In the genomic region with DNA sequence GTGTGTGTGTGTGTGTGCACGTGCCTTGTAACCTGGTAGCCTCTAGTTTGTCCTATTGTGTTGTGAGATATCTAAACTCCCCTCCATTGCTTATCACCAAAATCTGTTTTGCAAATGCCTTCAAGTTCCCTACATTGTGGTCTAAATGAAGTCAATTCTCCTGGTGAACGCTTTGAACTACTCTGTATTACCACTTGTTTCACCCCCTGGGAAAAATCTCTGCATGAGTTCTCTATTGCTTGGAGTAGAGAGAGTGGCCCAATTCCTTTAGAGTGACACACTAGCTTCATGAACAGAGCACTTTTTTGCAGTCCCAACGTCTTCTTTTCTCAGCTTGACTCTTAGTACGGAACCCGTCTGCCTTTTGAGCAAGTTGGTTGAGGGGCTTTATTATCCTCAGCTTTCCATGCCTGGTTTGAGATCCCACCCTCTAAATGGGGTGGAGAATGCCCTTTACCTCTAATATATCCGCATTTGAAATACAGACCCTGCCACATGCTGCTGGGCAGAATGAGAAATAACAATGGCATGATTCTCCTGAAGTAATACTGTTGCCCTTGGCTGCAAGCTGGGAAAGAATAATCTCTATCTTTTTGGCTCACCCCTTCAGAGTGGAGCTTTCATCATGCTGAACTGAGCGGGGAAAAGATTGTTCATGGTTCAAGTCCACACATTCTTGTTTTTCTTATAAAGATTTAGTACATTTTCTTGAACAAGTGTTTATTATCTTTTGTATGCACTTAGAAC, we compare ENCODE assay signal across 22 cellular contexts.
DNase-seq lines count a peak whose midpoint lies in the region; ATAC-seq, FAIRE-seq and TF ChIP-seq lines count a peak whose summit lies in the region.
"Had no signal": no experiment of that assay in that cellular context is flagged by ENCODE, and none has a peak within 500 bp of the region (broad histone marks: within the 10 kb centered on the region; RNA-seq: fewer than 3 reads in every experiment).

No MANE protein-coding gene starts in this region.

- peak; percentile 91 for ATAC-seq in WTC11
- ATAC-seq in naive thymus-derived CD4-positive, alpha-beta T cell = no peak
- ATAC-seq: activated CD8-positive, alpha-beta T cell treated with anti-CD3 and anti-CD28 coated beads for 36 hours; naive thymus-derived CD8-positive, alpha-beta T cell; stimulated activated effector memory CD8-positive, alpha-beta T cell treated with anti-CD3 and anti-CD28 coated beads, Interleukin-12 subunit alpha, Interleukin-12 subunit beta, amount 100 ng/mL, for 72 hours had no signal

- no peaks in the 10 kb centered on the region for H3K79me2 ChIP-seq in SK-N-SH (ENCODE audit: insufficient read depth)

- no peaks in the 10 kb centered on the region for H3K27me3 ChIP-seq in neuron (ENCODE audit: insufficient read depth, low read length)
- H3K27me3 ChIP-seq in naive thymus-derived CD4-positive, alpha-beta T cell (ENCODE audit: control insufficient read depth in 2 of 2, insufficient read depth in 2 of 2, low read length in 2 of 2) = no peaks in the 10 kb centered on the region
- no peaks in the 10 kb centered on the region for H3K27me3 ChIP-seq in SK-N-SH (ENCODE audit: insufficient read depth)
- H3K27me3 ChIP-seq: sigmoid colon, thyroid gland had no signal

- peaks cover 3% of the 10 kb centered on the region; the same call in 1 of the 2 replicates for H3K36me3 Mint-ChIP-seq in WTC11
- no peaks in the 10 kb centered on the region for H3K36me3 Mint-ChIP-seq in naive thymus-derived CD4-positive, alpha-beta T cell
- H3K36me3 Mint-ChIP-seq: CD4-positive, alpha-beta memory T cell; memory B cell; stimulated activated effector memory CD8-positive, alpha-beta T cell treated with anti-CD3 and anti-CD28 coated beads, Interleukin-12 subunit alpha, Interleukin-12 subunit beta, amount 100 ng/mL, for 72 hours had no signal

- no peak for DNase-seq in H54 (ENCODE audit: insufficient read length, low spot score)
- no peak for DNase-seq in WTC11 (ENCODE audit: low spot score)
- DNase-seq in fibroblast of pulmonary artery (ENCODE audit: low read depth) = peak; percentile 32
- no peak for DNase-seq in naive thymus-derived CD4-positive, alpha-beta T cell
- no peak for DNase-seq in SK-N-SH
- no peak for DNase-seq in D721Med (ENCODE audit: insufficient read length, low spot score)
- no peak for DNase-seq in NCI-H187 (lab: John Stamatoyannopoulos, UW)
- DNase-seq: activated CD8-positive, alpha-beta T cell treated with anti-CD3 and anti-CD28 coated beads for 36 hours; CD4-positive, alpha-beta memory T cell; naive thymus-derived CD8-positive, alpha-beta T cell; NCI-H1417; NCI-H524 treated with DMSO at 0.1 percent for 48 hours; sigmoid colon; T1000; thyroid gland had no signal

- no peaks in the 10 kb centered on the region for H4K20me1 ChIP-seq in SK-N-SH (ENCODE audit: insufficient read depth)

- no peak for TF ChIP-seq POLR2A in H54 (IDR thresholded peaks at IDR 0.05; ENCODE audit: low read depth, low read length)

- FAIRE-seq in H54 (lab: Jason Lieb, UNC) = peak; percentile 30
- FAIRE-seq in D721Med (lab: Jason Lieb, UNC) = no peak
- FAIRE-seq: GM12891, GM19239 had no signal

- H3K4me1 ChIP-seq in neuron (ENCODE audit: insufficient read depth, low read length) (peaks cover 10% of the 10 kb centered on the region), SK-N-SH (ENCODE audit: control insufficient read depth in 1 of 2, insufficient read depth in 2 of 2, low read depth in 1 of 2, low read length in 1 of 2) (peaks cover 0 to 4% of the 10 kb centered on the region in 2 experiments; a peak in 1 of 4 replicates)
- H3K4me1 ChIP-seq in naive thymus-derived CD4-positive, alpha-beta T cell (ENCODE audit: control insufficient read depth in 2 of 2, insufficient read depth in 2 of 2, low read length in 2 of 2) = no peaks in the 10 kb centered on the region
- H3K4me1 ChIP-seq: HAP-1, sigmoid colon, thyroid gland had no signal

- TF ChIP-seq CTCF in WTC11 (IDR thresholded peaks at IDR 0.05) (no peak), fibroblast of pulmonary artery (IDR thresholded peaks at IDR 0.05; ENCODE audit: low read length, missing control alignments) (no peak), SK-N-SH (IDR thresholded peaks at IDR 0.05) (no peak), D721Med (IDR thresholded peaks at IDR 0.05; ENCODE audit: insufficient read depth, missing control alignments) (no peak)

- intact Hi-C loops in naive thymus-derived CD4-positive, alpha-beta T cell (cut with micrococcal nuclease) = no loop called here

- H3F3A ChIP-seq in SK-N-SH (replicated peaks; ENCODE audit: insufficient read depth) = peaks cover 8% of the 10 kb centered on the region

- H3K4me3 ChIP-seq in fibroblast of pulmonary artery (replicated peaks; ENCODE audit: low read depth, low read length) = no peak overlapping the region
- H3K4me3 ChIP-seq in neuron (ENCODE audit: low read length) = no peak overlapping the region
- H3K4me3 ChIP-seq in naive thymus-derived CD4-positive, alpha-beta T cell (ENCODE audit: low read length) = no peak overlapping the region
- no peak overlapping the region for H3K4me3 ChIP-seq in SK-N-SH (ENCODE audit: low read depth in 2 of 2, low read length in 1 of 2)
- H3K4me3 ChIP-seq: HAP-1, sigmoid colon, thyroid gland had no signal

- H3K4me3 Mint-ChIP-seq in WTC11 = peak overlapping the region; percentile 15
- H3K4me3 Mint-ChIP-seq in naive thymus-derived CD4-positive, alpha-beta T cell = no peak overlapping the region
- H3K4me3 Mint-ChIP-seq: activated CD8-positive, alpha-beta T cell treated with anti-CD3 and anti-CD28 coated beads for 36 hours; CD4-positive, alpha-beta memory T cell; memory B cell; stimulated activated effector memory CD8-positive, alpha-beta T cell treated with anti-CD3 and anti-CD28 coated beads, Interleukin-12 subunit alpha, Interleukin-12 subunit beta, amount 100 ng/mL, for 72 hours had no signal

- H3K27ac ChIP-seq in naive thymus-derived CD4-positive, alpha-beta T cell (ENCODE audit: low read depth, low read length) = no peak overlapping the region
- no peak overlapping the region for H3K27ac ChIP-seq in SK-N-SH (ENCODE audit: low read depth in 2 of 2, low read length in 1 of 2)
- H3K27ac ChIP-seq: RWPE1, sigmoid colon, thyroid gland had no signal

- 87% methylated on average over 7 of the region's 7 CpGs for WGBS in SK-N-SH (ENCODE audit: low lambda C conversion rate)

- H2AFZ ChIP-seq in neuron (ENCODE audit: low read depth, low read length) (peak overlapping the region; percentile 41), SK-N-SH (ENCODE audit: low read depth) (no peak overlapping the region)

- peak overlapping the region; percentile 87 for H3K27ac Mint-ChIP-seq in WTC11
- no peak overlapping the region for H3K27ac Mint-ChIP-seq in naive thymus-derived CD4-positive, alpha-beta T cell
- H3K27ac Mint-ChIP-seq: activated CD8-positive, alpha-beta T cell treated with anti-CD3 and anti-CD28 coated beads for 36 hours; CD4-positive, alpha-beta memory T cell; memory B cell; naive thymus-derived CD8-positive, alpha-beta T cell; stimulated activated effector memory CD8-positive, alpha-beta T cell treated with anti-CD3 and anti-CD28 coated beads, Interleukin-12 subunit alpha, Interleukin-12 subunit beta, amount 100 ng/mL, for 72 hours had no signal

- H3K36me3 ChIP-seq in neuron (ENCODE audit: insufficient read depth, low read length) (no peaks in the 10 kb centered on the region), SK-N-SH (replicated peaks in 1 of 2; ENCODE audit: control insufficient read depth in 1 of 2, insufficient read depth in 2 of 2, low read length in 1 of 2) (peaks cover 0 to 4% of the 10 kb centered on the region in 2 experiments)
- no peaks in the 10 kb centered on the region for H3K36me3 ChIP-seq in naive thymus-derived CD4-positive, alpha-beta T cell (ENCODE audit: control insufficient read depth in 2 of 3, insufficient read depth in 3 of 3, low read length in 3 of 3)
- H3K36me3 ChIP-seq: HAP-1, sigmoid colon, thyroid gland had no signal

- H3K9me3 Mint-ChIP-seq in WTC11 = peaks cover 15% of the 10 kb centered on the region; the same call in 1 of the 2 replicates
- peaks cover 0 to 15% (median 8%) of the 10 kb centered on the region in 11 donors for H3K9me3 Mint-ChIP-seq in naive thymus-derived CD4-positive, alpha-beta T cell

- H3K4me1 Mint-ChIP-seq in WTC11 = peaks cover 35% of the 10 kb centered on the region
- no peaks in the 10 kb centered on the region for H3K4me1 Mint-ChIP-seq in naive thymus-derived CD4-positive, alpha-beta T cell
- H3K4me1 Mint-ChIP-seq: CD4-positive, alpha-beta memory T cell; memory B cell; naive thymus-derived CD8-positive, alpha-beta T cell; stimulated activated effector memory CD8-positive, alpha-beta T cell treated with anti-CD3 and anti-CD28 coated beads, Interleukin-12 subunit alpha, Interleukin-12 subunit beta, amount 100 ng/mL, for 72 hours had no signal

- POLR2A ChIA-PET in WTC11 (lab: Charles Lee) (no interaction called here), SK-N-SH (lab: Yijun Ruan, JAX) (no interaction called here)
- POLR2A ChIA-PET in naive thymus-derived CD4-positive, alpha-beta T cell (lab: Charles Lee) = no interaction called here

- TF ChIP-seq EP300 in SK-N-SH (IDR thresholded peaks at IDR 0.05; ENCODE audit: borderline replicate concordance in 1 of 2, low read depth in 1 of 2, low read length in 1 of 2) = no peak

- no peak for TF ChIP-seq RAD21 in SK-N-SH (IDR thresholded peaks at IDR 0.05; ENCODE audit: low read length)

- no peak overlapping the region for H3K9ac ChIP-seq in SK-N-SH

- no peaks in the 10 kb centered on the region for H3K27me3 Mint-ChIP-seq in WTC11 (ENCODE audit: low read depth)
- no peaks in the 10 kb centered on the region for H3K27me3 Mint-ChIP-seq in naive thymus-derived CD4-positive, alpha-beta T cell
- H3K27me3 Mint-ChIP-seq: activated CD8-positive, alpha-beta T cell treated with anti-CD3 and anti-CD28 coated beads for 36 hours; CD4-positive, alpha-beta memory T cell; memory B cell; naive thymus-derived CD8-positive, alpha-beta T cell had no signal

- CTCF ChIA-PET in WTC11 (lab: Charles Lee) = no interaction called here
- CTCF ChIA-PET in naive thymus-derived CD4-positive, alpha-beta T cell (lab: Charles Lee) = no interaction called here
- CTCF ChIA-PET in SK-N-SH (lab: Yijun Ruan, JAX) = no interaction called here

- no peaks in the 10 kb centered on the region for H3K9me3 ChIP-seq in neuron (ENCODE audit: low read length)
- no peaks in the 10 kb centered on the region for H3K9me3 ChIP-seq in naive thymus-derived CD4-positive, alpha-beta T cell (ENCODE audit: control insufficient read depth in 2 of 3, low read length in 3 of 3)
- H3K9me3 ChIP-seq in SK-N-SH = peaks cover 9% of the 10 kb centered on the region
- H3K9me3 ChIP-seq: HAP-1, thyroid gland had no signal

- no peak overlapping the region for H3K4me2 ChIP-seq in SK-N-SH

- no peaks in the 10 kb centered on the region for H3K9me2 ChIP-seq in SK-N-SH
